In the genomic region with DNA sequence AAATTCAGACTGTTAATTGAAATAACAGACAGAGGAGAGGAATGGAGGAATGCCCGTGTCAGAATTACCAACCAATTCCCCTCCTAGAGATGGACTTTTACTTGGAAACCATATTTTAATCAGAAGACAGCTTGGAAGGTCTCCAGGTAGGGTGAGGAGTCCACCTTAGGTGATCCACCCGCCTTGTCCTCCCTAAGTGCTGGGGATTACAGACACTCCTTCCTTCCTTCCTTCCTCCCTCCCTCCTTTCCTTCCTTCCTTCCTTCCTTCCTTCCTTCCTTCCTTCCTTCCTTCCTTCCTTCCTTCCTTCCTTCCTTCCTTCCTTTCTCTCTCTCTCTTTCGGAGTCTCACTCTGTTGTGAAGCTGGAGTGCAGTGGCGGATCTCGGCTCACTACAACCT, we compare ENCODE assay signal across 28 cellular contexts.
A peak's percentile ranks its signal among the peaks of the same experiment; 100 is the strongest.
DNase-seq lines count a peak whose midpoint lies in the region; FAIRE-seq and TF ChIP-seq lines count a peak whose summit lies in the region.
"Had no signal": no experiment of that assay in that cellular context is flagged by ENCODE, and none has a peak within 500 bp of the region (broad histone marks: within the 10 kb centered on the region; RNA-seq: fewer than 3 reads in every experiment).

No MANE protein-coding gene starts in this region.

- no peak for FAIRE-seq in GM19239 (lab: Jason Lieb, UNC)
- FAIRE-seq: A549, GM12878, GM12892, GM18507 had no signal

- no peak for TF ChIP-seq CTCF in nephron progenitor cell (IDR thresholded peaks at IDR 0.05)
- no peak for TF ChIP-seq CTCF in lower leg skin (IDR thresholded peaks at IDR 0.05)

- no peaks in the 10 kb centered on the region for H3K36me3 ChIP-seq in SK-N-MC (ENCODE audit: insufficient read depth, low read length)
- H3K36me3 ChIP-seq: BE2C, BLaER1 had no signal

- H3K27me3 Mint-ChIP-seq in activated CD4-positive, alpha-beta T cell treated with anti-CD3 and anti-CD28 coated beads, Interleukin-2, amount 10 ng/mL, durations not matched to agents 24 days and 14 days, result peaks cover 5% of the 10 kb centered on the region
- H3K27me3 Mint-ChIP-seq in nephron progenitor cell (ENCODE audit: low read depth, poor library complexity), result peaks cover 3% of the 10 kb centered on the region
- H3K27me3 Mint-ChIP-seq in activated CD4-positive, alpha-beta memory T cell treated with anti-CD3 and anti-CD28 coated beads for 36 hours, result peaks cover 7% of the 10 kb centered on the region

- H3K36me3 Mint-ChIP-seq in activated CD4-positive, alpha-beta T cell treated with anti-CD3 and anti-CD28 coated beads, Interleukin-2, amount 10 ng/mL, durations not matched to agents 24 days and 14 days (ENCODE audit: low read depth), result no peaks in the 10 kb centered on the region
- H3K36me3 Mint-ChIP-seq in nephron progenitor cell (ENCODE audit: low read depth), result no peaks in the 10 kb centered on the region
- H3K36me3 Mint-ChIP-seq in activated CD4-positive, alpha-beta memory T cell treated with anti-CD3 and anti-CD28 coated beads for 36 hours, result no peaks in the 10 kb centered on the region
- H3K36me3 Mint-ChIP-seq: CD14-positive monocyte; CD4-positive, alpha-beta memory T cell; CD4-positive, CD25-positive, alpha-beta regulatory T cell; CD8-positive, alpha-beta memory T cell had no signal

- no peak overlapping the region for H3K4me3 Mint-ChIP-seq in activated CD4-positive, alpha-beta T cell treated with anti-CD3 and anti-CD28 coated beads, Interleukin-2, amount 10 ng/mL, durations not matched to agents 24 days and 14 days
- H3K4me3 Mint-ChIP-seq in nephron progenitor cell, result no peak overlapping the region
- no peak overlapping the region for H3K4me3 Mint-ChIP-seq in activated CD4-positive, alpha-beta memory T cell treated with anti-CD3 and anti-CD28 coated beads for 36 hours
- H3K4me3 Mint-ChIP-seq: CD4-positive, alpha-beta memory T cell; CD4-positive, CD25-positive, alpha-beta regulatory T cell; CD8-positive, alpha-beta memory T cell had no signal

- H3K9me3 Mint-ChIP-seq in activated CD4-positive, alpha-beta T cell treated with anti-CD3 and anti-CD28 coated beads, Interleukin-2, amount 10 ng/mL, durations not matched to agents 24 days and 14 days, result no peaks in the 10 kb centered on the region
- H3K9me3 Mint-ChIP-seq in nephron progenitor cell, result no peaks in the 10 kb centered on the region
- no peaks in the 10 kb centered on the region for H3K9me3 Mint-ChIP-seq in activated CD4-positive, alpha-beta memory T cell treated with anti-CD3 and anti-CD28 coated beads for 36 hours
- H3K9me3 Mint-ChIP-seq: CD4-positive, alpha-beta memory T cell; CD8-positive, alpha-beta memory T cell had no signal

- peak overlapping the region; percentile 40 for H3K9ac ChIP-seq in SK-N-MC (ENCODE audit: insufficient read length)
- H3K9ac ChIP-seq: BLaER1 had no signal

- CTCF ChIA-PET in activated CD4-positive, alpha-beta memory T cell treated with anti-CD3 and anti-CD28 coated beads for 36 hours (lab: Charles Lee), result no interaction called here

- POLR2A ChIA-PET in activated CD4-positive, alpha-beta memory T cell treated with anti-CD3 and anti-CD28 coated beads for 36 hours (lab: Charles Lee), result no interaction called here

- no peaks in the 10 kb centered on the region for H3K9me3 ChIP-seq in SK-N-MC (ENCODE audit: low read depth, low read length)
- H3K9me3 ChIP-seq: A549, BE2C had no signal

- H3K4me3 ChIP-seq in SK-N-MC, result peak overlapping the region; percentile 10; the same call in 1 of the 2 replicates
- no peak overlapping the region for H3K4me3 ChIP-seq in lower leg skin (ENCODE audit: low read depth, poor library complexity, severe bottlenecking)
- H3K4me3 ChIP-seq: A549, BLaER1, GM12878 had no signal

- intact Hi-C loops in activated CD4-positive, alpha-beta T cell treated with anti-CD3 and anti-CD28 coated beads, Interleukin-2, amount 10 ng/mL, durations not matched to agents 24 days and 14 days (cut with micrococcal nuclease), result no loop called here
- intact Hi-C loops in lower leg skin (cut with DNase I; ENCODE audit: low total_unique reads), result no loop called here
- intact Hi-C loops in activated CD4-positive, alpha-beta memory T cell treated with anti-CD3 and anti-CD28 coated beads for 36 hours (cut with micrococcal nuclease), result no loop called here

- peak overlapping the region; percentile 50 for H3K27ac Mint-ChIP-seq in activated CD4-positive, alpha-beta T cell treated with anti-CD3 and anti-CD28 coated beads, Interleukin-2, amount 10 ng/mL, durations not matched to agents 24 days and 14 days
- H3K27ac Mint-ChIP-seq in nephron progenitor cell, result peak overlapping the region; percentile 95
- H3K27ac Mint-ChIP-seq in activated CD4-positive, alpha-beta memory T cell treated with anti-CD3 and anti-CD28 coated beads for 36 hours, result no peak overlapping the region
- H3K27ac Mint-ChIP-seq: CD14-positive monocyte; CD4-positive, CD25-positive, alpha-beta regulatory T cell; CD8-positive, alpha-beta memory T cell had no signal

- no peak for TF ChIP-seq POLR2A in lower leg skin (IDR thresholded peaks at IDR 0.05)

- peaks cover 4% of the 10 kb centered on the region for H3K4me1 Mint-ChIP-seq in activated CD4-positive, alpha-beta T cell treated with anti-CD3 and anti-CD28 coated beads, Interleukin-2, amount 10 ng/mL, durations not matched to agents 24 days and 14 days
- H3K4me1 Mint-ChIP-seq in nephron progenitor cell, result peaks cover 26% of the 10 kb centered on the region
- H3K4me1 Mint-ChIP-seq in activated CD4-positive, alpha-beta memory T cell treated with anti-CD3 and anti-CD28 coated beads for 36 hours (ENCODE audit: low read depth), result peaks cover 10% of the 10 kb centered on the region

- H3K27ac ChIP-seq in SK-N-MC, result peak overlapping the region; percentile 99
- H3K27ac ChIP-seq: 22Rv1, A549, BLaER1 had no signal

- WGBS in lower leg skin, 2 donors, result 89 to 92% methylated on average over 5 of the region's 5 CpGs

- DNase-seq in activated CD4-positive, alpha-beta T cell treated with anti-CD3 and anti-CD28 coated beads, Interleukin-2, amount 10 ng/mL, durations not matched to agents 24 days and 14 days, result no peak
- DNase-seq in activated CD4-positive, alpha-beta T cell treated with anti-CD3 and anti-CD28 coated beads for 4 hours, result no peak
- DNase-seq in SK-N-MC (ENCODE audit: low read depth, low spot score) (peak; percentile 78), nephron progenitor cell (no peak), GM19239 (ENCODE audit: insufficient read length, low spot score) (no peak), lower leg skin (ENCODE audit: low spot score in 2 of 2) (no peak)
- DNase-seq in activated CD4-positive, alpha-beta memory T cell treated with anti-CD3 and anti-CD28 coated beads for 36 hours, result no peak
- DNase-seq: ACHN; BE2C; C1 segment of cervical spinal cord; CD4-positive, alpha-beta memory T cell; CD4-positive, CD25-positive, alpha-beta regulatory T cell; CD8-positive, alpha-beta memory T cell; COR-L47; DMS 273 treated with DMSO at 0.1 percent for 48 hours; DMS153; DMS53; DMS79; DND-41; EL; GDM1 had no signal
